ENCODE assay signal across 24 cellular contexts in the genomic region with DNA sequence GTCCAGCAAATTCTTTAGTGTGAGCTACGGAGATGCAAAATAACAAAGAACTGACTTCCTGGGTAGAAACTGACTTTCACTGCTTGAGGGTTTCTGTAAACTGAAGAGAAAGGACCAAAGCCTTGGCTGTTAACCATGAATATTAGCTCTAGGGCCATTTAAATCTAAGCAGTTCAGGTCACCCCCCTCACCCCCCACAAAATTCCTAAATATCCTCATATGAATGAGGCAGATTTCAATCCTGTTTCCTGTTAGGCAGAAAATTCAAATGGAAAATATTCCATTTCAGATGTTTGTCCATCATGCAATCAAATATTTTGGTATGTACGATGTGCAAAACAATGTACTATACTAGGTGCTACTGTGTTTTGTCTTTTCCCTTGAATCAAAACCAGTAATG.
DNase-seq lines count a peak whose midpoint lies in the region; ATAC-seq and TF ChIP-seq lines count a peak whose summit lies in the region.
"Had no signal": no experiment of that assay in that cellular context is flagged by ENCODE, and none has a peak within 500 bp of the region (broad histone marks: within the 10 kb centered on the region; RNA-seq: fewer than 3 reads in every experiment).

No MANE protein-coding gene starts in this region.

- POLR2A ChIA-PET in Panc1 (lab: Charles Lee): no interaction called here
- POLR2A ChIA-PET in activated CD4-positive, alpha-beta memory T cell treated with anti-CD3 and anti-CD28 coated beads, Interleukin-2, amount 10 ng/mL, durations not matched to agents 7 days and 5 days (lab: Charles Lee): no interaction called here

- no peaks in the 10 kb centered on the region for H3K27me3 Mint-ChIP-seq in mesothelial cell of epicardium (ENCODE audit: low read depth)
- H3K27me3 Mint-ChIP-seq in activated CD4-positive, alpha-beta memory T cell treated with anti-CD3 and anti-CD28 coated beads, Interleukin-2, amount 10 ng/mL, durations not matched to agents 7 days and 5 days: no peaks in the 10 kb centered on the region

- TF ChIP-seq CTCF in Panc1 (IDR thresholded peaks at IDR 0.05): no peak
- TF ChIP-seq CTCF in mesothelial cell of epicardium (IDR thresholded peaks at IDR 0.05; ENCODE audit: unreplicated experiment): no peak

- no peaks in the 10 kb centered on the region for H3K27me3 ChIP-seq in Panc1 (ENCODE audit: control insufficient read depth, insufficient read depth, low read length)
- H3K27me3 ChIP-seq: brain microvascular endothelial cell, suprapubic skin, upper lobe of left lung had no signal

- H3K36me3 ChIP-seq in Panc1 (ENCODE audit: control insufficient read depth, insufficient read depth, low read length): no peaks in the 10 kb centered on the region
- H3K36me3 ChIP-seq: brain microvascular endothelial cell, suprapubic skin, upper lobe of left lung had no signal

- H3K36me3 Mint-ChIP-seq in mesothelial cell of epicardium: no peaks in the 10 kb centered on the region
- no peaks in the 10 kb centered on the region for H3K36me3 Mint-ChIP-seq in activated CD4-positive, alpha-beta memory T cell treated with anti-CD3 and anti-CD28 coated beads, Interleukin-2, amount 10 ng/mL, durations not matched to agents 7 days and 5 days (ENCODE audit: low read depth)
- H3K36me3 Mint-ChIP-seq: CD14-positive monocyte; memory B cell; stimulated activated naive B cell treated with anti-CD40 and anti-IgM and Interleukin-4, amounts not matched to agents 10 μg/mL and 1 μg/mL and 100 μg/mL, for 72 hours had no signal

- CTCF ChIA-PET in Panc1 (lab: Charles Lee): no interaction called here
- CTCF ChIA-PET in activated CD4-positive, alpha-beta memory T cell treated with anti-CD3 and anti-CD28 coated beads, Interleukin-2, amount 10 ng/mL, durations not matched to agents 7 days and 5 days (lab: Charles Lee): no interaction called here

- ATAC-seq in Panc1: no peak
- no peak for ATAC-seq in HG02678 (IDR thresholded peaks at IDR 0.05; ENCODE audit: unreplicated experiment)
- no peak for ATAC-seq in GM19023 (IDR thresholded peaks at IDR 0.05; ENCODE audit: unreplicated experiment)
- ATAC-seq: stimulated activated naive B cell treated with anti-CD40 and anti-IgM and Interleukin-4, amounts not matched to agents 10 μg/mL and 1 μg/mL and 100 μg/mL, for 72 hours had no signal

- intact Hi-C loops in Panc1 (cut with micrococcal nuclease; ENCODE audit: unreplicated experiment): no loop called here

- BruUV-seq in Panc1 (replicated peaks; lab: Mats Ljungman, UMichigan): no TSS peak

- in situ Hi-C loops in Panc1 (cut with HindIII; ENCODE audit: low pct_unique_long_range_greater_than_20kb, low sequenced_read_pairs): no loop called here

- H3K4me3 Mint-ChIP-seq in mesothelial cell of epicardium: no peak overlapping the region
- H3K4me3 Mint-ChIP-seq in activated CD4-positive, alpha-beta memory T cell treated with anti-CD3 and anti-CD28 coated beads, Interleukin-2, amount 10 ng/mL, durations not matched to agents 7 days and 5 days: no peak overlapping the region
- H3K4me3 Mint-ChIP-seq: CD14-positive monocyte; memory B cell; stimulated activated naive B cell treated with anti-CD40 and anti-IgM and Interleukin-4, amounts not matched to agents 10 μg/mL and 1 μg/mL and 100 μg/mL, for 72 hours had no signal

- peaks cover 4% of the 10 kb centered on the region; the same call in 1 of the 2 replicates for H3K4me1 ChIP-seq in Panc1 (ENCODE audit: control insufficient read depth, insufficient read depth, low read length)
- H3K4me1 ChIP-seq: parathyroid adenoma, suprapubic skin had no signal

- H3K4me1 Mint-ChIP-seq in mesothelial cell of epicardium: peaks cover 19% of the 10 kb centered on the region
- H3K4me1 Mint-ChIP-seq in activated CD4-positive, alpha-beta memory T cell treated with anti-CD3 and anti-CD28 coated beads, Interleukin-2, amount 10 ng/mL, durations not matched to agents 7 days and 5 days: no peaks in the 10 kb centered on the region
- H3K4me1 Mint-ChIP-seq: CD14-positive monocyte; memory B cell; stimulated activated naive B cell treated with anti-CD40 and anti-IgM and Interleukin-4, amounts not matched to agents 10 μg/mL and 1 μg/mL and 100 μg/mL, for 72 hours had no signal

- H3K9me3 ChIP-seq in Panc1 (ENCODE audit: control insufficient read depth, insufficient read depth, low read depth, low read length): no peaks in the 10 kb centered on the region
- H3K9me3 ChIP-seq: suprapubic skin, upper lobe of left lung had no signal

- peaks cover 4% of the 10 kb centered on the region for H3K9me3 Mint-ChIP-seq in mesothelial cell of epicardium
- H3K9me3 Mint-ChIP-seq in activated CD4-positive, alpha-beta memory T cell treated with anti-CD3 and anti-CD28 coated beads, Interleukin-2, amount 10 ng/mL, durations not matched to agents 7 days and 5 days: no peaks in the 10 kb centered on the region
- H3K9me3 Mint-ChIP-seq: activated T-helper 2 cell treated with anti-CD3 and anti-CD28 coated beads, Interferon-gamma antibody, Interleukin-2, Interleukin-4, amounts not matched to agents 10 μg/mL and 5 μg/mL and 100 μg/mL, durations not matched to agents 14 hours and 24 hours and 36 hours; memory B cell; stimulated activated naive B cell treated with anti-CD40 and anti-IgM and Interleukin-4, amounts not matched to agents 10 μg/mL and 1 μg/mL and 100 μg/mL, for 72 hours had no signal

- peak overlapping the region; percentile 69 for H3K27ac ChIP-seq in Panc1 (ENCODE audit: low read length)
- H3K27ac ChIP-seq: brain microvascular endothelial cell, parathyroid adenoma, PC-9, skin epidermis, suprapubic skin, upper lobe of left lung had no signal

- peak overlapping the region; percentile 54 for H3K27ac Mint-ChIP-seq in mesothelial cell of epicardium
- H3K27ac Mint-ChIP-seq in activated CD4-positive, alpha-beta memory T cell treated with anti-CD3 and anti-CD28 coated beads, Interleukin-2, amount 10 ng/mL, durations not matched to agents 7 days and 5 days: no peak overlapping the region
- H3K27ac Mint-ChIP-seq: activated T-helper 2 cell treated with anti-CD3 and anti-CD28 coated beads, Interferon-gamma antibody, Interleukin-2, Interleukin-4, amounts not matched to agents 10 μg/mL and 5 μg/mL and 100 μg/mL, durations not matched to agents 14 hours and 24 hours and 36 hours; CD14-positive monocyte; memory B cell; stimulated activated naive B cell treated with anti-CD40 and anti-IgM and Interleukin-4, amounts not matched to agents 10 μg/mL and 1 μg/mL and 100 μg/mL, for 72 hours had no signal

- peak; percentile 4 for DNase-seq in NCI-H2029 treated with DMSO at 0.1 percent for 48 hours (lab: John Stamatoyannopoulos, UW)
- no peak for DNase-seq in NCI-H2029 (lab: John Stamatoyannopoulos, UW)
- DNase-seq in DMS53 treated with DMSO at 0.1 percent for 48 hours (lab: John Stamatoyannopoulos, UW; ENCODE audit: unreplicated experiment): peak; percentile 59
- no peak for DNase-seq in Panc1 (ENCODE audit: low read depth, low spot score)
- no peak for DNase-seq in mesothelial cell of epicardium (ENCODE audit: low spot score in 2 of 2, unreplicated experiment in 2 of 2)
- DNase-seq in activated CD4-positive, alpha-beta memory T cell treated with anti-CD3 and anti-CD28 coated beads, Interleukin-2, amount 10 ng/mL, durations not matched to agents 7 days and 5 days: no peak
- DNase-seq: activated CD4-positive, alpha-beta T cell treated with anti-CD3 and anti-CD28 coated beads for 48 hours; activated CD8-positive, alpha-beta memory T cell treated with anti-CD3 and anti-CD28 coated beads for 24 hours; activated naive CD4-positive, alpha-beta T cell treated with anti-CD3 and anti-CD28 coated beads, Interleukin-2, amount 50 U/mL, for 16 hours; activated T-cell treated with anti-CD3 and anti-CD28 coated beads for 4 hours; NCI-H1048; NCI-H446 treated with DMSO at 0.1 percent for 48 hours; stimulated activated naive B cell treated with anti-CD40 and anti-IgM and Interleukin-4, amounts not matched to agents 10 μg/mL and 1 μg/mL and 100 μg/mL, for 72 hours had no signal

- no peak overlapping the region for H3K4me3 ChIP-seq in Panc1 (ENCODE audit: low read depth in 2 of 2, low read length in 2 of 2)
- H3K4me3 ChIP-seq: PC-9, skin epidermis, suprapubic skin, upper lobe of left lung had no signal

Comparison
In these comparisons a context has a peak if more than half of its experiments do, and no peak if none do; other contexts are left out.
1. DNase-seq: peak in NCI-H2029 treated with DMSO at 0.1 percent for 48 hours (single experiment) and DMS53 treated with DMSO at 0.1 percent for 48 hours (single experiment); none in NCI-H2029 (single experiment), Panc1 (single experiment), mesothelial cell of epicardium (0 of 2) and activated CD4-positive, alpha-beta memory T cell treated with anti-CD3 and anti-CD28 coated beads, Interleukin-2, amount 10 ng/mL, durations not matched to agents 7 days and 5 days (single experiment).